26 cellular contexts compared by ENCODE assay signal in genomic region chr11:68912254-68912653, GRCh38.
"Had no signal": no experiment of that assay in that cellular context is flagged by ENCODE, and none has a peak within 500 bp of the region (broad histone marks: within the 10 kb centered on the region; RNA-seq: fewer than 3 reads in every experiment).

No MANE protein-coding gene starts in this region.

- H3K27ac Mint-ChIP-seq: activated B cell treated with CpG ODN at 0.5 μM for 24 hours; activated naive CD8-positive, alpha-beta T cell; immature natural killer cell; mesothelial cell of epicardium; nephron progenitor cell; stimulated activated effector memory CD8-positive, alpha-beta T cell treated with anti-CD3 and anti-CD28 coated beads, Interleukin-12 subunit alpha, Interleukin-12 subunit beta, amount 100 ng/mL, for 72 hours; stimulated activated naive CD8-positive, alpha-beta T cell treated with anti-CD3 and anti-CD28 coated beads, Interleukin-15, Interleukin-2, amounts not matched to agents 100 ng/mL and 50 ng/mL, for 24 hours; T-helper 17 cell had no signal

- DNase-seq: activated B cell treated with CpG ODN at 0.5 μM for 24 hours; activated effector memory CD4-positive, alpha-beta T cell treated with Interleukin-2 at 50 U/mL for 16 hours; activated naive CD4-positive, alpha-beta T cell treated with Interleukin-2 at 50 U/mL for 16 hours; anterior cingulate cortex; colonic mucosa; effector CD8-positive, alpha-beta T cell; gastrocnemius medialis; hypothalamus; immature natural killer cell; naive B cell; nephron progenitor cell; retina; small intestine; stimulated activated CD4-positive, alpha-beta T cell treated with anti-CD3 and anti-CD28 coated beads, Interleukin-4, amount 100 ng/mL, for 24 hours; T-helper 17 cell; T1000; trophoblast cell had no signal

- H3K27me3 ChIP-seq: colonic mucosa, gastrocnemius medialis, neutrophil, pancreas had no signal

- H3K9me3 Mint-ChIP-seq: activated B cell treated with CpG ODN at 0.5 μM for 24 hours; immature natural killer cell; mesothelial cell of epicardium; naive B cell; nephron progenitor cell; stimulated activated effector memory CD8-positive, alpha-beta T cell treated with anti-CD3 and anti-CD28 coated beads, Interleukin-12 subunit alpha, Interleukin-12 subunit beta, amount 100 ng/mL, for 72 hours; stimulated activated naive CD8-positive, alpha-beta T cell treated with anti-CD3 and anti-CD28 coated beads, Interleukin-15, Interleukin-2, amounts not matched to agents 100 ng/mL and 50 ng/mL, for 24 hours had no signal

- ATAC-seq: gastrocnemius medialis; pancreas; sciatic nerve; stimulated activated effector memory CD8-positive, alpha-beta T cell treated with anti-CD3 and anti-CD28 coated beads, Interleukin-12 subunit alpha, Interleukin-12 subunit beta, amount 100 ng/mL, for 72 hours; T-helper 17 cell had no signal

- H3K4me1 Mint-ChIP-seq: activated B cell treated with CpG ODN at 0.5 μM for 24 hours; immature natural killer cell; mesothelial cell of epicardium; nephron progenitor cell; stimulated activated effector memory CD8-positive, alpha-beta T cell treated with anti-CD3 and anti-CD28 coated beads, Interleukin-12 subunit alpha, Interleukin-12 subunit beta, amount 100 ng/mL, for 72 hours had no signal

- H3K4me3 Mint-ChIP-seq: activated B cell treated with CpG ODN at 0.5 μM for 24 hours; activated naive CD8-positive, alpha-beta T cell; immature natural killer cell; mesothelial cell of epicardium; naive B cell; nephron progenitor cell; stimulated activated effector memory CD8-positive, alpha-beta T cell treated with anti-CD3 and anti-CD28 coated beads, Interleukin-12 subunit alpha, Interleukin-12 subunit beta, amount 100 ng/mL, for 72 hours; stimulated activated naive CD8-positive, alpha-beta T cell treated with anti-CD3 and anti-CD28 coated beads, Interleukin-15, Interleukin-2, amounts not matched to agents 100 ng/mL and 50 ng/mL, for 24 hours; T-helper 17 cell had no signal

- H3K27me3 Mint-ChIP-seq: activated B cell treated with CpG ODN at 0.5 μM for 24 hours; activated naive CD8-positive, alpha-beta T cell; naive B cell; stimulated activated naive CD8-positive, alpha-beta T cell treated with anti-CD3 and anti-CD28 coated beads, Interleukin-15, Interleukin-2, amounts not matched to agents 100 ng/mL and 50 ng/mL, for 24 hours; T-helper 17 cell had no signal

- H3K4me1 ChIP-seq: colonic mucosa, pancreas, prostate gland had no signal

- H3K27ac ChIP-seq: colonic mucosa, gastrocnemius medialis, neutrophil, pancreas, prostate gland, thoracic aorta had no signal

- H3K4me3 ChIP-seq: colonic mucosa, gastrocnemius medialis, pancreas, prostate gland, thoracic aorta had no signal

- H3K9me3 ChIP-seq: colonic mucosa, gastrocnemius medialis, neutrophil, pancreas, prostate gland, thoracic aorta had no signal
